1 cellular context compared by ENCODE assay signal in genomic region chr6:49980898-49981297, GRCh38.
A peak's percentile ranks its signal among the peaks of the same experiment; 100 is the strongest.
TF ChIP-seq lines count a peak whose summit lies in the region.

No MANE protein-coding gene starts in this region.

TF ChIP-seq in GM12878, 131 proteins besides CTCF, POLR2A, EP300 and RAD21:
- TF ChIP-seq RUNX3 (IDR thresholded peaks at IDR 0.05; ENCODE audit: low read length) (0 out of 2 replicates have a peak, but pooled peaks have one; percentile 18), CREB1 (IDR thresholded peaks at IDR 0.05; ENCODE audit: low read depth) (peak; percentile 74), E4F1 (IDR thresholded peaks at IDR 0.05; ENCODE audit: borderline replicate concordance, partially characterized antibody) (no peak), IRF4 (IDR thresholded peaks at IDR 0.05; ENCODE audit: low read depth, low read length) (no peak), CREM (IDR thresholded peaks at IDR 0.05; ENCODE audit: low read depth) (0 out of 2 replicates have a peak, but pooled peaks have one; percentile 23), JUNB (IDR thresholded peaks at IDR 0.05) (peak; percentile 66), NFIC (IDR thresholded peaks at IDR 0.05; ENCODE audit: low read depth, low read length) (peak; percentile 23; the same call in 1 of the 2 replicates)
TF ChIP-seq in GM12878: peak in this region for 5.
